In the genomic region with DNA sequence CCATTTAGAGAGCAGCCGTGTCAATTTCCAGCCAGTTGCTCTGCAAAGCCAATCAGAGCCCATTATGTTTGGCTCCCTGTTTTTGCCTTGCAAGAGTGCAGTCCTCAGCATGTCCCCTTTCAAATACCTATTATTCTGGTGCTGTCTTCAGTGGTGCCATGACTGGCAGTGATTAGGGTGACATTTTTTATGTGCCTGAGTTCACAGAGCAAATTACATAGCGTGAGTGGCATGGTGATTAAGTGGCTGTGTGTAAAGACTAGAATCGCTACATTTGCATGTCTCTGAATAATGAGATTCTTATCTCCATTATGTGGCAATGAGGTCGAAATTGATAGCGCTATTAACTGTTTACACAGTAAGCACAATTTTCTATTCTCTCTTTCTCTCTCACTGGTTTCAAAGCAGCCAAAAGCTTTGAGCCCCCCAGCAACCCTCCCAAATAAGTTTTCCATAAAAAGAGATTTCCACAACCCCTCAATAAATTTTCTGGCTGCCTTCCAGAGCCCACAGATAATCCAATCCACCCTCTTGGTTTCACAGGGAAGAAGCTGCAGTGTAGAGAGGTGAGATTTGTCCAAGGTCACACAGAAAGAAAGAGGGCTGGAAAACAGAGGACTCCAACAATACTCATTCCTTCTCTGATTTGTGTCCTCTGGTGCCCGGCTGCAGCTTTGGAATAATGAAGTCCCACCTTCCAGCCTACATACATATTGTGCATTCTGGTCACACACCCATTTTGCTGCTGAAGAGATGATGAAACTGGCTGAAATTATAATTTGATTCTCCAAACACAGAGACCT, we compare ENCODE assay signal across 16 cellular contexts. TPM values are rescaled to one million over a fixed set of nuclear protein-coding genes. Genes with fewer than 3 reads are reported as not detected.
DNase-seq lines count a peak whose midpoint lies in the region; ATAC-seq and TF ChIP-seq lines count a peak whose summit lies in the region.
"Had no signal": no experiment of that assay in that cellular context is flagged by ENCODE, and none has a peak within 500 bp of the region (broad histone marks: within the 10 kb centered on the region; RNA-seq: fewer than 3 reads in every experiment).

No MANE protein-coding gene starts in this region.

- H3K27ac Mint-ChIP-seq in osteocyte (ENCODE audit: unreplicated experiment): peak overlapping the region; percentile 31
- H3K27ac Mint-ChIP-seq in GM23338: no peak overlapping the region
- H3K27ac Mint-ChIP-seq: activated CD8-positive, alpha-beta memory T cell treated with anti-CD3 and anti-CD28 coated beads, Interleukin-2, amount 10 ng/mL, durations not matched to agents 7 days and 5 days; activated naive CD8-positive, alpha-beta T cell; CD8-positive, alpha-beta memory T cell had no signal

- H3K4me2 ChIP-seq in GM23338: no peak overlapping the region

- H3K4me1 ChIP-seq in GM23338 (ENCODE audit: insufficient read depth): no peaks in the 10 kb centered on the region
- H3K4me1 ChIP-seq: colonic mucosa had no signal

- no peaks in the 10 kb centered on the region for H3K79me2 ChIP-seq in GM23338 (replicated peaks; ENCODE audit: insufficient read depth)

- H3K27me3 Mint-ChIP-seq in osteocyte (ENCODE audit: unreplicated experiment): no peaks in the 10 kb centered on the region
- H3K27me3 Mint-ChIP-seq in GM23338 (ENCODE audit: insufficient read depth, low read depth, poor library complexity): no peaks in the 10 kb centered on the region
- H3K27me3 Mint-ChIP-seq: activated CD8-positive, alpha-beta memory T cell treated with anti-CD3 and anti-CD28 coated beads, Interleukin-2, amount 10 ng/mL, durations not matched to agents 7 days and 5 days; activated naive CD8-positive, alpha-beta T cell had no signal

- no peaks in the 10 kb centered on the region for H3K27me3 ChIP-seq in GM23338 (ENCODE audit: insufficient read depth)
- H3K27me3 ChIP-seq: colonic mucosa had no signal

- no peak overlapping the region for H3K27ac ChIP-seq in GM23338 (ENCODE audit: low read depth)
- H3K27ac ChIP-seq: colonic mucosa had no signal

- DNase-seq in DMS53 (lab: John Stamatoyannopoulos, UW) (peak; percentile 23), DMS53 treated with DMSO at 0.1 percent for 48 hours (lab: John Stamatoyannopoulos, UW; ENCODE audit: unreplicated experiment) (no peak), NCI-H2081 (lab: John Stamatoyannopoulos, UW) (peak; percentile 45 to 88), SW480 (ENCODE audit: low spot score) (peak; percentile 91), osteocyte (ENCODE audit: extremely low spot score, unreplicated experiment) (no peak), globus pallidus (ENCODE audit: low spot score) (no peak), GM23338 (ENCODE audit: low spot score) (no peak), activated T-cell treated with anti-CD3 and anti-CD28 coated beads for 4 hours (no peak)
- DNase-seq: 8988T; activated CD8-positive, alpha-beta memory T cell treated with anti-CD3 and anti-CD28 coated beads, Interleukin-2, amount 10 ng/mL, durations not matched to agents 7 days and 5 days; CD8-positive, alpha-beta memory T cell; colonic mucosa; mammary epithelial cell; NCI-H524; SHP77 had no signal

- ATAC-seq in GM23338: no peak
- ATAC-seq: activated CD8-positive, alpha-beta memory T cell treated with anti-CD3 and anti-CD28 coated beads, Interleukin-2, amount 10 ng/mL, durations not matched to agents 7 days and 5 days had no signal

- H3K36me3 ChIP-seq in GM23338 (ENCODE audit: insufficient read depth): no peaks in the 10 kb centered on the region
- H3K36me3 ChIP-seq: colonic mucosa had no signal

- TF ChIP-seq CTCF in osteocyte (IDR thresholded peaks at IDR 0.05) (no peak), GM23338 (conservative IDR thresholded peaks at IDR 0.05; ENCODE audit: low read depth in 2 of 2) (no peak)

- H3K36me3 Mint-ChIP-seq in osteocyte (ENCODE audit: unreplicated experiment) (no peaks in the 10 kb centered on the region), GM23338 (ENCODE audit: low read depth) (no peaks in the 10 kb centered on the region)
- H3K36me3 Mint-ChIP-seq: activated CD8-positive, alpha-beta memory T cell treated with anti-CD3 and anti-CD28 coated beads, Interleukin-2, amount 10 ng/mL, durations not matched to agents 7 days and 5 days; activated naive CD8-positive, alpha-beta T cell; CD8-positive, alpha-beta memory T cell had no signal

- H3K4me3 ChIP-seq in GM23338: no peak overlapping the region
- H3K4me3 ChIP-seq: colonic mucosa had no signal

- no peak overlapping the region for H3K4me3 Mint-ChIP-seq in osteocyte (ENCODE audit: unreplicated experiment)
- H3K4me3 Mint-ChIP-seq in GM23338: no peak overlapping the region
- H3K4me3 Mint-ChIP-seq: activated CD8-positive, alpha-beta memory T cell treated with anti-CD3 and anti-CD28 coated beads, Interleukin-2, amount 10 ng/mL, durations not matched to agents 7 days and 5 days; activated naive CD8-positive, alpha-beta T cell; CD8-positive, alpha-beta memory T cell had no signal

- H2AFZ ChIP-seq in GM23338: no peak overlapping the region

- peaks cover 12% of the 10 kb centered on the region for H3K4me1 Mint-ChIP-seq in osteocyte (ENCODE audit: unreplicated experiment)
- no peaks in the 10 kb centered on the region for H3K4me1 Mint-ChIP-seq in GM23338
- H3K4me1 Mint-ChIP-seq: activated CD8-positive, alpha-beta memory T cell treated with anti-CD3 and anti-CD28 coated beads, Interleukin-2, amount 10 ng/mL, durations not matched to agents 7 days and 5 days had no signal

- H4K20me1 ChIP-seq in GM23338 (replicated peaks; ENCODE audit: insufficient read depth): no peaks in the 10 kb centered on the region

- no peaks in the 10 kb centered on the region for H3F3A ChIP-seq in GM23338 (replicated peaks; ENCODE audit: low read depth)

- peaks cover 5% of the 10 kb centered on the region; the same call in 1 of the 2 replicates for H3K9me2 ChIP-seq in GM23338 (ENCODE audit: insufficient read depth)

- H3K9me3 Mint-ChIP-seq in osteocyte (ENCODE audit: unreplicated experiment): no peaks in the 10 kb centered on the region
- no peaks in the 10 kb centered on the region for H3K9me3 Mint-ChIP-seq in GM23338
- H3K9me3 Mint-ChIP-seq: CD8-positive, alpha-beta memory T cell had no signal

TF ChIP-seq in GM23338, 12 proteins besides CTCF, POLR2A, EP300 and RAD21 (continues in another document):
- TF ChIP-seq, protein P1, sequence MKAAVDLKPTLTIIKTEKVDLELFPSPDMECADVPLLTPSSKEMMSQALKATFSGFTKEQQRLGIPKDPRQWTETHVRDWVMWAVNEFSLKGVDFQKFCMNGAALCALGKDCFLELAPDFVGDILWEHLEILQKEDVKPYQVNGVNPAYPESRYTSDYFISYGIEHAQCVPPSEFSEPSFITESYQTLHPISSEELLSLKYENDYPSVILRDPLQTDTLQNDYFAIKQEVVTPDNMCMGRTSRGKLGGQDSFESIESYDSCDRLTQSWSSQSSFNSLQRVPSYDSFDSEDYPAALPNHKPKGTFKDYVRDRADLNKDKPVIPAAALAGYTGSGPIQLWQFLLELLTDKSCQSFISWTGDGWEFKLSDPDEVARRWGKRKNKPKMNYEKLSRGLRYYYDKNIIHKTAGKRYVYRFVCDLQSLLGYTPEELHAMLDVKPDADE (IDR thresholded peaks at IDR 0.05): no peak
- TF ChIP-seq EZH2 (IDR thresholded peaks at IDR 0.05; ENCODE audit: low read depth, unreplicated experiment) (no peak), ZNF331 (CRISPR knock-in tag; IDR thresholded peaks at IDR 0.05; ENCODE audit: low read depth) (no peak), EZH2phosphoT487 (IDR thresholded peaks at IDR 0.05; ENCODE audit: unreplicated experiment) (no peak), STAT1 (IDR thresholded peaks at IDR 0.05; ENCODE audit: unreplicated experiment) (no peak)

RNA-seq across cellular contexts. Expression of a gene that starts 58.8 kb away (rescaled TPM):
- 44.0 and 49.7 TPM in 2 replicates for total RNA-seq in osteocyte
- 67.2 and 69.7 TPM in 2 replicates for total RNA-seq in GM23338 (2014; rRNA removed; shearing (Covaris generic))
- polyA plus RNA-seq in GM23338 (2016; fragmentation: Nextera tagmentation; extraction: Ambion mirVana): 29.5 and 32.3 TPM in 2 replicates

Comparison
In these comparisons a context has a peak if more than half of its experiments do, and no peak if none do; other contexts are left out.
1. DNase-seq: peak in DMS53 (single experiment), NCI-H2081 (2 of 2) and SW480 (single experiment); none in DMS53 treated with DMSO at 0.1 percent for 48 hours (single experiment), osteocyte (single experiment), globus pallidus (single experiment), GM23338 (single experiment) and activated T-cell treated with anti-CD3 and anti-CD28 coated beads for 4 hours (single experiment).